ENCODE assay signal across 1 cellular context in genomic region chr22:19173047-19174035, GRCh38.
TF ChIP-seq lines count a peak whose summit lies in the region.

No MANE protein-coding gene starts in this region.

TF ChIP-seq in GM23338, 12 proteins besides CTCF, POLR2A, EP300 and RAD21 (continued from another document):
- no peak for TF ChIP-seq EZH2phosphoT487 (IDR thresholded peaks at IDR 0.05; ENCODE audit: unreplicated experiment)
- no peak for TF ChIP-seq ZNF114 (CRISPR knock-in tag; IDR thresholded peaks at IDR 0.05)
- TF ChIP-seq, protein P1, sequence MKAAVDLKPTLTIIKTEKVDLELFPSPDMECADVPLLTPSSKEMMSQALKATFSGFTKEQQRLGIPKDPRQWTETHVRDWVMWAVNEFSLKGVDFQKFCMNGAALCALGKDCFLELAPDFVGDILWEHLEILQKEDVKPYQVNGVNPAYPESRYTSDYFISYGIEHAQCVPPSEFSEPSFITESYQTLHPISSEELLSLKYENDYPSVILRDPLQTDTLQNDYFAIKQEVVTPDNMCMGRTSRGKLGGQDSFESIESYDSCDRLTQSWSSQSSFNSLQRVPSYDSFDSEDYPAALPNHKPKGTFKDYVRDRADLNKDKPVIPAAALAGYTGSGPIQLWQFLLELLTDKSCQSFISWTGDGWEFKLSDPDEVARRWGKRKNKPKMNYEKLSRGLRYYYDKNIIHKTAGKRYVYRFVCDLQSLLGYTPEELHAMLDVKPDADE (IDR thresholded peaks at IDR 0.05) = no peak
- no peak for TF ChIP-seq CREB1 (CRISPR knock-in tag; IDR thresholded peaks at IDR 0.05; ENCODE audit: low read depth)
